In the genomic region with DNA sequence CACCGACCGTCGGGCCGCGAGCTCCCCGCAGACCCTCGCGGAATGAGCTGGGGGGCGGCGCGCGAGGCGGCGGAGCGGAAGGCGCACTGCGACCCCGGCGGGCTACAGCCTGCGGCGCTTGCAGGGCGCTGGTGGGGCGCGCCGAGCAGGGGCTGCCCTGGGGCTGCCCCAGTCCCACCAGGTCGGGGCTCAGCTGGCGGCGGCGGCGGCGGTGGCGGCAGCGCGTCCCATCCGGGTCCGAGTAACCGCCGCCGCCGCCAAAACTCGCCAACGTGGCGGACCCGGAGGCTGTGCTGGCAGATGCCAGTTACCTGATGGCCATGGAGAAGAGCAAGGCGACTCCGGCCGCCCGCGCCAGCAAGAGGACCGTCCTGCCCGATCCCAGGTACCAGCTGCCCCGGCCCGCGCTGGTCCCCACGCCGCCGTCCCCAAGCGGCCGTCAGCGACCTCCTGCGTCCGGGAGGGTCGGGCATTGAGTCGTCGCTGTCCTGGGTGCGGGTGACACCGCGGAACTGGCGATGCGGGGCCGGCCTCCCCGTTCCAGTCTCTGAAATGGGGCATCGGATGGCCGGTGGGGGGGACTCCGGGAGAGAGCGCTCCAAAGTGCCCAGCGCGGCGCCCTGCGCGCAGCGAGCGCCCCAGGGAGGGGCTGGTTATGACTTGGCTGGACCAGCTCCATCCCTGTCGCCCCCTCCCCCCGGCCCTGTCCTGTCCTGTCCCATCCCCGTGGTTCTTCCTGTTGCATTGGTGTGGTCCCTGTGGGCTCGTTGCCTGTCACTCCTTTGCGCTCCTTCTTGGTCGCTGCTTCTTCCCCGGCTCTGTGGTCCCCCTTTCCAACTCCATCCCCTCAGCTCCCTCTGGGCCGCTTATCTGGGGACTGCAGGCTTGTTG, we compare ENCODE assay signal across 15 cellular contexts.
DNase-seq lines count a peak whose midpoint lies in the region; ATAC-seq and TF ChIP-seq lines count a peak whose summit lies in the region.
"Had no signal": no experiment of that assay in that cellular context is flagged by ENCODE, and none has a peak within 500 bp of the region (broad histone marks: within the 10 kb centered on the region; RNA-seq: fewer than 3 reads in every experiment).

No MANE protein-coding gene starts in this region.

- H3K27me3 Mint-ChIP-seq in activated naive CD4-positive, alpha-beta T cell treated with anti-CD3 and anti-CD28 coated beads for 36 hours (ENCODE audit: low read depth) = peaks cover 46% of the 10 kb centered on the region
- H3K27me3 Mint-ChIP-seq in activated naive CD8-positive, alpha-beta T cell = peaks cover 45% of the 10 kb centered on the region
- peaks cover 74% of the 10 kb centered on the region for H3K27me3 Mint-ChIP-seq in stimulated activated naive CD8-positive, alpha-beta T cell treated with anti-CD3 and anti-CD28 coated beads, Interleukin-15, amount 100 ng/mL, for 72 hours

- H3K4me1 ChIP-seq in mucosa of descending colon (ENCODE audit: low read depth) = no peaks in the 10 kb centered on the region

- H3K36me3 ChIP-seq in mucosa of descending colon (ENCODE audit: low read depth) = no peaks in the 10 kb centered on the region
- H3K36me3 ChIP-seq: tibial nerve had no signal

- CTCF ChIA-PET in activated naive CD4-positive, alpha-beta T cell treated with anti-CD3 and anti-CD28 coated beads for 36 hours (lab: Charles Lee) = interaction anchor here (0.6 to 0.8 kb wide), 2 partner anchors 34 to 78 kb away, joined by 3 to 4 read pairs; no protein-coding TSS in a partner anchor

- peak; percentile 37 for ATAC-seq in stimulated activated naive CD8-positive, alpha-beta T cell treated with anti-CD3 and anti-CD28 coated beads, Interleukin-15, amount 100 ng/mL, for 72 hours
- ATAC-seq in mucosa of descending colon (no peak), HG03439 (IDR thresholded peaks at IDR 0.05; ENCODE audit: unreplicated experiment) (no peak), HG03460 (IDR thresholded peaks at IDR 0.05; ENCODE audit: unreplicated experiment) (no peak)
- ATAC-seq: activated CD4-positive, CD25-positive, alpha-beta regulatory T cell treated with anti-CD3 and anti-CD28 coated beads, Interleukin-2, amount 50 U/mL, for 24 hours had no signal

- TF ChIP-seq CTCF in mucosa of descending colon (IDR thresholded peaks at IDR 0.05) = no peak

- H3K9me3 ChIP-seq in mucosa of descending colon = no peaks in the 10 kb centered on the region
- H3K9me3 ChIP-seq: tibial nerve had no signal

- peak overlapping the region; percentile 11 for H3K4me3 Mint-ChIP-seq in activated naive CD4-positive, alpha-beta T cell treated with anti-CD3 and anti-CD28 coated beads for 36 hours
- H3K4me3 Mint-ChIP-seq in activated naive CD8-positive, alpha-beta T cell = peak overlapping the region; percentile 40
- H3K4me3 Mint-ChIP-seq in stimulated activated naive CD8-positive, alpha-beta T cell treated with anti-CD3 and anti-CD28 coated beads, Interleukin-15, amount 100 ng/mL, for 72 hours = peak overlapping the region; percentile 69 to 73
- H3K4me3 Mint-ChIP-seq: activated naive CD4-positive, alpha-beta T cell treated with anti-CD3 and anti-CD28 coated beads, Interleukin-2, amount 10 ng/mL, durations not matched to agents 7 days and 5 days had no signal

- H3K27ac Mint-ChIP-seq in activated naive CD4-positive, alpha-beta T cell treated with anti-CD3 and anti-CD28 coated beads for 36 hours = no peak overlapping the region
- no peak overlapping the region for H3K27ac Mint-ChIP-seq in activated naive CD8-positive, alpha-beta T cell
- peak overlapping the region in 1 of 2 donors; percentile 34 for H3K27ac Mint-ChIP-seq in stimulated activated naive CD8-positive, alpha-beta T cell treated with anti-CD3 and anti-CD28 coated beads, Interleukin-15, amount 100 ng/mL, for 72 hours
- H3K27ac Mint-ChIP-seq: activated naive CD4-positive, alpha-beta T cell treated with anti-CD3 and anti-CD28 coated beads, Interleukin-2, amount 10 ng/mL, durations not matched to agents 7 days and 5 days had no signal

- DNase-seq in activated naive CD4-positive, alpha-beta T cell treated with anti-CD3 and anti-CD28 coated beads for 36 hours = no peak
- no peak for DNase-seq in activated naive CD4-positive, alpha-beta T cell (lab: John Stamatoyannopoulos, UW)
- DNase-seq in iPS-NIHi11 (ENCODE audit: low spot score) = peak; percentile 59
- DNase-seq in stimulated activated naive CD8-positive, alpha-beta T cell treated with anti-CD3 and anti-CD28 coated beads, Interleukin-15, amount 100 ng/mL, for 72 hours = no peak
- DNase-seq in mucosa of descending colon = no peak
- DNase-seq: activated naive CD4-positive, alpha-beta T cell treated with anti-CD3 and anti-CD28 coated beads, Interleukin-2, amount 10 ng/mL, durations not matched to agents 7 days and 5 days; effector CD4-positive, alpha-beta T cell; hippocampal formation; NCI-H2107; stimulated activated CD4-positive, alpha-beta T cell treated with anti-CD3 and anti-CD28 coated beads, Interleukin-4, amount 100 ng/mL, for 4 hours had no signal

- peaks cover 11% of the 10 kb centered on the region for H3K4me1 Mint-ChIP-seq in activated naive CD4-positive, alpha-beta T cell treated with anti-CD3 and anti-CD28 coated beads for 36 hours (ENCODE audit: low read depth)
- peaks cover 9% of the 10 kb centered on the region for H3K4me1 Mint-ChIP-seq in activated naive CD8-positive, alpha-beta T cell (ENCODE audit: low read depth)
- H3K4me1 Mint-ChIP-seq in stimulated activated naive CD8-positive, alpha-beta T cell treated with anti-CD3 and anti-CD28 coated beads, Interleukin-15, amount 100 ng/mL, for 72 hours = peaks cover 17% of the 10 kb centered on the region

- intact Hi-C loops in activated naive CD4-positive, alpha-beta T cell treated with anti-CD3 and anti-CD28 coated beads for 36 hours (cut with micrococcal nuclease) = no loop called here
- intact Hi-C loops in mucosa of descending colon (cut with DNase I, micrococcal nuclease) = loop anchor here in 1 of 2 donors (10.0 kb wide), 1 partner anchor 302 kb away; no protein-coding TSS in a partner anchor

- no peaks in the 10 kb centered on the region for H3K36me3 Mint-ChIP-seq in activated naive CD4-positive, alpha-beta T cell treated with anti-CD3 and anti-CD28 coated beads for 36 hours (ENCODE audit: low read depth)
- H3K36me3 Mint-ChIP-seq in activated naive CD8-positive, alpha-beta T cell = no peaks in the 10 kb centered on the region
- H3K36me3 Mint-ChIP-seq: activated naive CD4-positive, alpha-beta T cell treated with anti-CD3 and anti-CD28 coated beads, Interleukin-2, amount 10 ng/mL, durations not matched to agents 7 days and 5 days had no signal

- H3K9me3 Mint-ChIP-seq in activated naive CD4-positive, alpha-beta T cell treated with anti-CD3 and anti-CD28 coated beads for 36 hours = no peaks in the 10 kb centered on the region
- H3K9me3 Mint-ChIP-seq in activated naive CD8-positive, alpha-beta T cell (ENCODE audit: low read depth) = no peaks in the 10 kb centered on the region
- no peaks in the 10 kb centered on the region for H3K9me3 Mint-ChIP-seq in stimulated activated naive CD8-positive, alpha-beta T cell treated with anti-CD3 and anti-CD28 coated beads, Interleukin-15, amount 100 ng/mL, for 72 hours
- H3K9me3 Mint-ChIP-seq: activated naive CD4-positive, alpha-beta T cell treated with anti-CD3 and anti-CD28 coated beads, Interleukin-2, amount 10 ng/mL, durations not matched to agents 7 days and 5 days had no signal

- H3K4me3 ChIP-seq in mucosa of descending colon = no peak overlapping the region
- H3K4me3 ChIP-seq: tibial nerve had no signal

Comparison
In these comparisons a context has a peak if more than half of its experiments do, and no peak if none do; other contexts are left out.
1. H3K4me3 Mint-ChIP-seq: peak in every context shown above with its lines; median percentile 71 in stimulated activated naive CD8-positive, alpha-beta T cell treated with anti-CD3 and anti-CD28 coated beads, Interleukin-15, amount 100 ng/mL, for 72 hours; 40 in activated naive CD8-positive, alpha-beta T cell; 11 in activated naive CD4-positive, alpha-beta T cell treated with anti-CD3 and anti-CD28 coated beads for 36 hours.